Comparison of ENCODE assay signal across 23 cellular contexts in the genomic region with DNA sequence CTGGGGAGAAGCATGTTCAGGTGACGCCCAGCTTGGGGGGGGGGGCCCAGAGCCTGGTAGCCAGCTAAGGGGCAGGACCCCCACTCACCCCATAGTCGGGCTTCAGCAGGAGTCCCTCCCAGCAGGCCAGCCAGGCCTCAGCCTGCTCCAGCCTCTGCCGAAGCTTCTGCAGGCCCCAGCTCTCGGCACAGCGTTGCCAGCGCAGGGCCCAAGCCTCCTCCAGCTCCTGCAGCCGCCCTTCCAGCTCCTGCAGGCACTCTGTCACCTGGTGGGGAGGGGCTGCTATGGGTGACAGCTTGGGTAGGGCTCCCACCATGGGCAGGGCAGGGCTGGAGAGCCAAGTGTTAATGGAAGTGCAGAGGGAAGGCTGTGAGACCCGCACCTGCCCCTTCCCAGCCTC. TPM values are rescaled to one million over a fixed set of nuclear protein-coding genes. Genes with fewer than 3 reads are reported as not detected.
DNase-seq lines count a peak whose midpoint lies in the region; ATAC-seq and TF ChIP-seq lines count a peak whose summit lies in the region.
"Had no signal": no experiment of that assay in that cellular context is flagged by ENCODE, and none has a peak within 500 bp of the region (broad histone marks: within the 10 kb centered on the region; RNA-seq: fewer than 3 reads in every experiment).

No MANE protein-coding gene starts in this region.

- no peak overlapping the region for H3K9ac ChIP-seq in PC-3 (ENCODE audit: low read length)

- no peaks in the 10 kb centered on the region for H4K20me1 ChIP-seq in PC-3 (ENCODE audit: low read length)

- intact Hi-C loops in PC-3 (cut with micrococcal nuclease): no loop called here

- H3K9me2 ChIP-seq in PC-3 (replicated peaks; ENCODE audit: low read length): no peaks in the 10 kb centered on the region

- POLR2A ChIA-PET in PC-3 (lab: Charles Lee; ENCODE audit: unreplicated experiment): interaction anchor here (0.5 to 0.7 kb wide), 2 partner anchors 49 to 1287 kb away, joined by 3 to 4 read pairs; no protein-coding TSS in a partner anchor

- no peak overlapping the region for H3K4me2 ChIP-seq in PC-3 (ENCODE audit: low read length)

- ATAC-seq in PC-3 (0 out of 2 replicates have a peak, but pooled peaks have one; percentile 4), esophagus mucosa (peak; percentile 1), GM18858 (IDR thresholded peaks at IDR 0.05; ENCODE audit: unreplicated experiment) (no peak)
- ATAC-seq: HCT116 had no signal

- CTCF ChIA-PET in PC-3 (lab: Charles Lee): no interaction called here

- no peaks in the 10 kb centered on the region for H3K79me2 ChIP-seq in PC-3 (ENCODE audit: low read length)

- DNase-seq in DMS 273 (lab: John Stamatoyannopoulos, UW; ENCODE audit: unreplicated experiment) (peak; percentile 20), DMS 273 treated with DMSO at 0.1 percent for 48 hours (lab: John Stamatoyannopoulos, UW) (no peak), NCI-H345 (lab: John Stamatoyannopoulos, UW) (peak; percentile 10), NCI-H345 treated with DMSO at 0.1 percent for 48 hours (lab: John Stamatoyannopoulos, UW; ENCODE audit: unreplicated experiment) (no peak), PC-3 (no peak)
- DNase-seq in activated T-cell treated with anti-CD3 and anti-CD28 coated beads, Interleukin-2, amount 50 U/mL, for 48 hours: no peak
- DNase-seq: BE2C; CD8-positive, alpha-beta memory T cell; DMS153; NCI-H1092; NCI-H1436 treated with DMSO at 0.1 percent for 48 hours; NCI-H2029 treated with DMSO at 0.1 percent for 48 hours; NCI-H226; NCI-H774; Peyer's patch; SIG-M5 had no signal

- H2AFZ ChIP-seq in PC-3 (ENCODE audit: low read length): no peak overlapping the region

- H3F3A ChIP-seq in PC-3 (ENCODE audit: low read length, unreplicated experiment): no peaks in the 10 kb centered on the region

- no peaks in the 10 kb centered on the region for H3K4me1 ChIP-seq in PC-3 (ENCODE audit: insufficient read depth, low read length)
- H3K4me1 ChIP-seq: BE2C, Peyer's patch had no signal

- BruUV-seq in PC-3 (replicated peaks; lab: Mats Ljungman, UMichigan): no TSS peak

- H3K27me3 ChIP-seq in PC-3 (ENCODE audit: low read length): no peaks in the 10 kb centered on the region
- H3K27me3 ChIP-seq: BE2C, Peyer's patch had no signal

- H3K4me3 ChIP-seq in PC-3 (ENCODE audit: low read length): no peak overlapping the region
- H3K4me3 ChIP-seq: Peyer's patch, SK-N-MC had no signal

- no peaks in the 10 kb centered on the region; the same call in 1 of the 2 replicates for H3K36me3 ChIP-seq in PC-3 (ENCODE audit: low read depth, low read length)
- H3K36me3 ChIP-seq: BE2C had no signal

- H3K27ac ChIP-seq in PC-3 (ENCODE audit: low read length): no peak overlapping the region
- H3K27ac ChIP-seq: 22Rv1, HL-60, Peyer's patch, SK-N-MC had no signal

- H3K9me3 ChIP-seq in PC-3 (ENCODE audit: low read length): no peaks in the 10 kb centered on the region
- H3K9me3 ChIP-seq: BE2C, Peyer's patch had no signal

- no peak for TF ChIP-seq CTCF in PC-3 (conservative IDR thresholded peaks at IDR 0.05; ENCODE audit: low read depth, low read length)

RNA-seq across cellular contexts. Expression of gene PLA2G4B, which starts 14.1 kb away (rescaled TPM):
- total RNA-seq in PC-3 (2014; rRNA removed): 7.0 and 12.2 TPM in 2 replicates
- total RNA-seq in esophagus mucosa: 23.6 TPM

RNA-seq across cellular contexts. Expression of gene JMJD7, which starts 24.8 kb away (rescaled TPM):
- total RNA-seq in PC-3 (2014; rRNA removed): 8.1 and 13.7 TPM in 2 replicates
- 35.4 TPM for total RNA-seq in esophagus mucosa

RNA-seq across cellular contexts. Expression of gene SPTBN5, which starts 41.1 kb away (rescaled TPM):
- total RNA-seq in PC-3 (2014; rRNA removed): 0.84 and 0.98 TPM in 2 replicates
- 2.1 TPM for total RNA-seq in esophagus mucosa
- total RNA-seq: H4 had no signal

Comparison
In these comparisons a context has a peak if more than half of its experiments do, and no peak if none do; other contexts are left out.
1. DNase-seq: peak in DMS 273 (single experiment) and NCI-H345 (single experiment); none in DMS 273 treated with DMSO at 0.1 percent for 48 hours (single experiment), NCI-H345 treated with DMSO at 0.1 percent for 48 hours (single experiment), PC-3 (single experiment) and activated T-cell treated with anti-CD3 and anti-CD28 coated beads, Interleukin-2, amount 50 U/mL, for 48 hours (0 of 2).